Comparison of ENCODE assay signal across 8 cellular contexts in the genomic region with DNA sequence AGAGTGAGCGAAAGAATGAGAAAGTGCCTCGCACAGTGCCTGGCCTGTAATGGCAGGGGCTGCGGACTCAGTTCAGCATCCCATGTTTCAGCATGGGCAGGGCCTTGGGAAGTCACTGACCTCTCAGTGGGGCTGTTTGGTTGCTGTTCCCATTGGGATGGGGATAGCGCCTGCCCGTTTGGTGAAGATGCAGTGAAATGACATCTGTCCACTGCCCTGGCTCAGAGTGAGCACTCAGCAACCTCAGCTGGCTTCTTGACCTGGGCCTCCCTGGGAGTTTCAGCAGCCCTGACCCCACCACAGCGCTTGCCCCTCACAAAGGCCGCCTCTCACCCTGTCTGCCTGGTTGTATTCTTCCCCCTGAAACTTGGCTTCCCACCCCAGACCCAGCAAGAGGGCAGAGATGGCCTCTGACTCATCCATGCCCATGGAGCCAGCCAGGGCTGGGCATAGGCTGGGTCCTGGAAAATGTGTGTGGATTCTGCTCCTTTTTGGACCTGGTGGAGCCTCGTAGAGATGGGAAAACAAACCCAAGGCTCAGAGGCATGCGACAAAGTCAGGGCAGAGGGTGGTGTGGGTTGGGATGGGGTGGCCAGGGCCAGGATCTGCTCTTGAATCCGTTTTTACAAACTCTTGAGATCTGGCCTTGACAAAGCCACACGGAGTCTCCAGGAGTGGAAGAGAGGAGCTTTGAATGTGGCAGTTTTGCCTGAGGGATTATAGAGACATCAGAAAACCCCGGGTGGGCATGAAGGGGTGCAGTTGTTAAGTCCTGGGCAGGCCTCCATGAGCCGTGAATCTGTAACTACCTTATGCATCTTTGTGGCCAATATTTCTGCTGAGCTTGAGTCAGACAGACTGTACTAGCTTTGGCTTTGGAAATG. TPM values are rescaled to one million over a fixed set of nuclear protein-coding genes. Genes with fewer than 3 reads are reported as not detected.
DNase-seq lines count a peak whose midpoint lies in the region; ATAC-seq and TF ChIP-seq lines count a peak whose summit lies in the region.

No MANE protein-coding gene starts in this region.

- CTCF ChIA-PET in T-cell (lab: Charles Lee) = interaction anchor here in 1 of 2 donors (1.0 to 1.8 kb wide), 2 partner anchors 10 to 19 kb away, joined by 4 to 7 read pairs; no protein-coding TSS in a partner anchor

- H3K4me1 ChIP-seq in rectal smooth muscle tissue (ENCODE audit: control insufficient read depth, insufficient read depth, low read length) = no peaks in the 10 kb centered on the region

- no peaks in the 10 kb centered on the region for H3K27me3 ChIP-seq in rectal smooth muscle tissue (ENCODE audit: control insufficient read depth, insufficient read depth, low read length)

- peak overlapping the region; percentile 72 to 86 for H3K27ac Mint-ChIP-seq in T-cell

- H3K4me3 ChIP-seq in fibroblast of mammary gland (ENCODE audit: control insufficient read depth, low read depth, low read length) = peak overlapping the region; percentile 65
- H3K4me3 ChIP-seq in rectal smooth muscle tissue (ENCODE audit: low read length) = peak overlapping the region; percentile 78

- no peak for TF ChIP-seq CTCF in fibroblast of mammary gland (conservative IDR thresholded peaks at IDR 0.05; ENCODE audit: control insufficient read depth, insufficient read depth, low read depth, low read length)

- peaks cover 8% of the 10 kb centered on the region for H3K36me3 ChIP-seq in rectal smooth muscle tissue (ENCODE audit: control insufficient read depth, insufficient read depth, low read length)

- H3K27me3 Mint-ChIP-seq in T-cell = no peaks in the 10 kb centered on the region

- POLR2A ChIA-PET in T-cell (lab: Charles Lee) = interaction anchor here in 1 of 2 donors (0.8 kb wide), 1 partner anchor 50 kb away, joined by 5 read pairs; no protein-coding TSS in a partner anchor

- H3K9me3 Mint-ChIP-seq in T-cell = no peaks in the 10 kb centered on the region

- peak overlapping the region; percentile 80 for H3K9ac ChIP-seq in rectal smooth muscle tissue (ENCODE audit: low read length)

- H3K4me1 Mint-ChIP-seq in T-cell = peaks cover 29 to 32% (median 32%) of the 10 kb centered on the region in 3 donors

- H3K4me3 Mint-ChIP-seq in T-cell = peak overlapping the region; percentile 84 to 87 (median 84)

- peak; percentile 38 for DNase-seq in EH (ENCODE audit: low read depth)
- no peak for DNase-seq in T-cell
- peak; percentile 24 for DNase-seq in fibroblast of mammary gland (ENCODE audit: low read depth)
- no peak for DNase-seq in NCI-H226
- no peak for DNase-seq in HuH-7 (ENCODE audit: low spot score)
- no peak for DNase-seq in NCI-H1417 (lab: John Stamatoyannopoulos, UW)

- peak overlapping the region; percentile 27 for H3K27ac ChIP-seq in rectal smooth muscle tissue (ENCODE audit: low read depth, low read length)

- ATAC-seq in T-cell (replicated peaks in 1 of 4) = no peak
- no peak for ATAC-seq in GM19395 (IDR thresholded peaks at IDR 0.05; ENCODE audit: unreplicated experiment)

- peaks cover 9% of the 10 kb centered on the region for H3K36me3 Mint-ChIP-seq in T-cell

RNA-seq across cellular contexts. Expression of gene XKR8, which starts 1.2 kb away (rescaled TPM):
- 10 to 100 TPM in 3 of 5 donors, 1 to 10 TPM in 2; 7.7 to 18.3 (median 14.4) TPM for total RNA-seq in T-cell

RNA-seq across cellular contexts. Expression of gene SMPDL3B, which starts 26.2 kb away (rescaled TPM):
- total RNA-seq in T-cell = under 1 TPM in 4 of 5 donors, not detected in 1; 0.22 to 0.44 (median 0.33) TPM

RNA-seq across cellular contexts. Expression of gene RPA2, which starts 46.6 kb away (rescaled TPM):
- total RNA-seq in T-cell = 10 to 100 TPM; 36.1 to 68.9 (median 53.5) TPM

Comparison
In these comparisons a context has a peak if more than half of its experiments do, and no peak if none do; other contexts are left out.
1. DNase-seq: peak in EH (single experiment) and fibroblast of mammary gland (single experiment); none in T-cell (0 of 34), NCI-H226 (single experiment), HuH-7 (single experiment) and NCI-H1417 (0 of 3).